Comparison of ENCODE assay signal across 8 cellular contexts in the genomic region with DNA sequence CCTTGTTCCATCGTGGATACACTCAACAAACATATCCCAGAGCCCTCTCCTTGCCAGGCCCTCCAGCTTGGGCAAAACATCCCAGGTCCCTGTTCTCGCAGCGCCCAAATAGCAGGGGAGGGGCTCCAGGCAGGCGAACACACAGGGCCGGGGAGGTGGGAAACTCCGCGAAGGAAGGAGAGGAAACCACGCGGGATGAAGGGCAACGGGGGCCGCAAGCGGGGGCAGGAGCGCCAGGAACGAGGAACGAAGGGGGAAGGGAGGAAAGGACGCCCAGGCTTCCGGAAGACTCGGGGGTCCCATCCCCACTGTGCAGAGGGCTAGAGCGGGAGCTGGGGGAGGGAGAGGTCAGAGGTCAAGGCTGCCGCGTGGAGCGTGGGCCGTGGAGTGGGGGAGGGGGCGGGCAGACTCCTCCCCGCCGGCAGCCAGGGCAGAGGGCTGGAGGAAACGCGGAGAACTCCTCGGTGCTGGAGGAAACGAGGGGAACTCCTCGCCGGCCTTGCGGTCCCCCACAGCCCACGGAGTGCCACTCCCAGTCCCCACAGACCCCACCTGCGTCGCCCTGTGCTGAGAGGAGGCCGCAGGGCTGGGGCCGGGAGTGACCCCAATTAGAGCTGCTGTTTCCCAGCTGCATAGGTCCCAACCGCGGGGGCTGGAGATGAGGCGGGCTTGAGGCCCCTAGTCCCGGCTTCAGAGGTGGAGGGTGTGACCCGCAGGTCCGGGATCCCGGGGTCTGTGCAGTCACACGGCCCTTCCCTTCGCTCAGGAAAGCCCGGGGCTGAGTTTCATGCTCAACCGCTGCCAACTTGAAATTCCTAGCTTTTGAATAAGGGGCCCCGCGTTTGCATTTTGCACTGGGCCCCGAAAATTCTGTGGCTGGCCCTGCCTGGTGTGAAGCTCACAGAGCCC. TPM values are rescaled to one million over a fixed set of nuclear protein-coding genes. Genes with fewer than 3 reads are reported as not detected.
DNase-seq lines count a peak whose midpoint lies in the region; ATAC-seq and TF ChIP-seq lines count a peak whose summit lies in the region.

No MANE protein-coding gene starts in this region.

- peak in 1 of 2 experiments; percentile 41 for DNase-seq in Caco-2
- peak; percentile 60 for DNase-seq in NAMALWA (ENCODE audit: low spot score)
- peak; percentile 88 for DNase-seq in activated effector memory CD4-positive, alpha-beta T cell treated with anti-CD3 and anti-CD28 coated beads, Interleukin-2, amount 50 U/mL, for 16 hours
- DNase-seq in stimulated activated CD4-positive, alpha-beta T cell treated with anti-CD3 and anti-CD28 coated beads, Interleukin-4, amount 100 ng/mL, for 4 hours, result peak; percentile 69 to 72
- no peak for DNase-seq in foreskin melanocyte
- DNase-seq in NK-92 treated with Interleukin-12 subunit alpha and Interleukin-12 subunit beta, amount 100 ng/mL, for 24 hours (lab: John Stamatoyannopoulos, UW), result no peak

- H3K9ac ChIP-seq in iPS-15b (ENCODE audit: low read depth, low read length), result peak overlapping the region; percentile 70

- no peak for ATAC-seq in HG02870 (IDR thresholded peaks at IDR 0.05; ENCODE audit: unreplicated experiment)

- H3K4me3 Mint-ChIP-seq in Caco-2 (ENCODE audit: unreplicated experiment), result peak overlapping the region; percentile 82

- H3K27me3 Mint-ChIP-seq in Caco-2 (ENCODE audit: insufficient read depth, unreplicated experiment), result no peaks in the 10 kb centered on the region

- H3K36me3 Mint-ChIP-seq in Caco-2 (ENCODE audit: insufficient read depth, unreplicated experiment), result peaks cover 37% of the 10 kb centered on the region

- peaks cover 20% of the 10 kb centered on the region for H3K4me1 Mint-ChIP-seq in Caco-2 (ENCODE audit: low read depth, unreplicated experiment)

- H3K36me3 ChIP-seq in Caco-2 (ENCODE audit: control insufficient read depth, insufficient read depth, low read length) (peaks cover 6% of the 10 kb centered on the region), iPS-15b (ENCODE audit: control insufficient read depth, insufficient read depth, low read length) (peaks cover 22% of the 10 kb centered on the region)

- H3K4me1 ChIP-seq in Caco-2, result peaks cover 23% of the 10 kb centered on the region
- H3K4me1 ChIP-seq in iPS-15b (ENCODE audit: control insufficient read depth, insufficient read depth, low read length), result peaks cover 2% of the 10 kb centered on the region

- H3K27ac Mint-ChIP-seq in Caco-2 (ENCODE audit: unreplicated experiment), result peak overlapping the region; percentile 88

- CTCF ChIA-PET in Caco-2 (lab: Charles Lee), result interaction anchor here (0.6 to 1.5 kb wide), 4 partner anchors 58 to 998 kb away, joined by 3 to 7 read pairs (median 3); a partner anchor contains a TSS

- H3K27me3 ChIP-seq in Caco-2 (replicated peaks; ENCODE audit: control insufficient read depth, insufficient read depth, low read length), result no peaks in the 10 kb centered on the region
- H3K27me3 ChIP-seq in iPS-15b (ENCODE audit: control insufficient read depth, insufficient read depth, low read length), result no peaks in the 10 kb centered on the region

- intact Hi-C loops in Caco-2 (cut with micrococcal nuclease; ENCODE audit: unreplicated experiment), result loop anchor here (10.0 kb wide), 1 partner anchor 205 kb away; no protein-coding TSS in a partner anchor

- H3K9me3 Mint-ChIP-seq in Caco-2 (ENCODE audit: unreplicated experiment), result no peaks in the 10 kb centered on the region

- BruUV-seq in Caco-2 (replicated peaks; lab: Mats Ljungman, UMichigan), result no TSS peak

- POLR2A ChIA-PET in Caco-2 (lab: Charles Lee), result no interaction called here

- no peak for TF ChIP-seq CTCF in Caco-2 (IDR thresholded peaks at IDR 0.05; ENCODE audit: insufficient read depth in 1 of 2, low read depth in 1 of 2, low read length in 1 of 2, severe bottlenecking in 1 of 2, unreplicated experiment in 1 of 2)

- peak overlapping the region; percentile 24 for H3K4me3 ChIP-seq in Caco-2 (ENCODE audit: low read depth, low read length)
- peak overlapping the region; percentile 56 for H3K4me3 ChIP-seq in iPS-15b (ENCODE audit: low read depth, low read length)

- H3K9me3 ChIP-seq in Caco-2 (no peaks in the 10 kb centered on the region), iPS-15b (ENCODE audit: control insufficient read depth, insufficient read depth, low read length) (no peaks in the 10 kb centered on the region)

RNA-seq across cellular contexts. Expression of a gene that starts 1.2 kb away (rescaled TPM):
- total RNA-seq in Caco-2 (2022), result 34.4 and 39.2 TPM in 2 replicates

RNA-seq across cellular contexts. Expression of a gene that starts 38.9 kb away (rescaled TPM):
- total RNA-seq in Caco-2 (2022), result 133 and 138 TPM in 2 replicates

Comparison
In these comparisons a context has a peak if more than half of its experiments do, and no peak if none do; other contexts are left out.
1. DNase-seq: peak in NAMALWA (single experiment), activated effector memory CD4-positive, alpha-beta T cell treated with anti-CD3 and anti-CD28 coated beads, Interleukin-2, amount 50 U/mL, for 16 hours (single experiment) and stimulated activated CD4-positive, alpha-beta T cell treated with anti-CD3 and anti-CD28 coated beads, Interleukin-4, amount 100 ng/mL, for 4 hours (2 of 2); none in foreskin melanocyte (single experiment) and NK-92 treated with Interleukin-12 subunit alpha and Interleukin-12 subunit beta, amount 100 ng/mL, for 24 hours (single experiment).